14 cellular contexts compared by ENCODE assay signal in genomic region chr6:128696651-128697391, GRCh38.
DNase-seq lines count a peak whose midpoint lies in the region; ATAC-seq and TF ChIP-seq lines count a peak whose summit lies in the region.
"Had no signal": no experiment of that assay in that cellular context is flagged by ENCODE, and none has a peak within 500 bp of the region (broad histone marks: within the 10 kb centered on the region; RNA-seq: fewer than 3 reads in every experiment).

No MANE protein-coding gene starts in this region.

- H3K4me3 ChIP-seq in cardiac fibroblast (replicated peaks in 1 of 2; ENCODE audit: low read depth in 2 of 2, low read length in 2 of 2) (no peak overlapping the region), mesenchymal stem cell (ENCODE audit: insufficient read depth in 1 of 2, low read depth in 1 of 2, low read length in 2 of 2) (no peak overlapping the region), left lung (no peak overlapping the region)
- H3K4me3 ChIP-seq: GM12878, smooth muscle cell had no signal

- no peaks in the 10 kb centered on the region for H3K4me1 ChIP-seq in mesenchymal stem cell (ENCODE audit: control insufficient read depth, insufficient read depth, low read depth, low read length)
- no peaks in the 10 kb centered on the region for H3K4me1 ChIP-seq in left lung

- H3K9me3 ChIP-seq in mesenchymal stem cell (ENCODE audit: control insufficient read depth, low read length): no peaks in the 10 kb centered on the region
- no peaks in the 10 kb centered on the region for H3K9me3 ChIP-seq in left lung

- ATAC-seq in left lung (no peak), HG03521 (IDR thresholded peaks at IDR 0.05; ENCODE audit: unreplicated experiment) (no peak)
- ATAC-seq: activated naive CD4-positive, alpha-beta T cell treated with anti-CD3 and anti-CD28 coated beads, Interleukin-2, amount 50 U/mL, for 72 hours; GM12878 had no signal

- H3K27ac ChIP-seq in mesenchymal stem cell (ENCODE audit: low read length, poor library complexity, severe bottlenecking): no peak overlapping the region
- H3K27ac ChIP-seq in left lung: no peak overlapping the region

- H3K36me3 ChIP-seq in mesenchymal stem cell (ENCODE audit: control insufficient read depth in 1 of 2, insufficient read depth in 2 of 2, low read depth in 1 of 2, low read length in 2 of 2): no peaks in the 10 kb centered on the region
- H3K36me3 ChIP-seq in left lung: no peaks in the 10 kb centered on the region

- H3K4ac ChIP-seq in mesenchymal stem cell (ENCODE audit: low read depth in 1 of 2, low read length in 2 of 2): no peak overlapping the region

- H2AK5ac ChIP-seq in mesenchymal stem cell (ENCODE audit: low read length, severe bottlenecking): peak overlapping the region; percentile 80

- H3K9ac ChIP-seq in mesenchymal stem cell (ENCODE audit: low read length): no peak overlapping the region

- H2BK15ac ChIP-seq in mesenchymal stem cell (ENCODE audit: low read depth, poor library complexity, severe bottlenecking): no peak overlapping the region

- TF ChIP-seq CTCF in cardiac fibroblast (IDR thresholded peaks at IDR 0.05; ENCODE audit: low read depth, low read length): no peak
- no peak for TF ChIP-seq CTCF in left lung (IDR thresholded peaks at IDR 0.05)

- no peak overlapping the region for H3K14ac ChIP-seq in mesenchymal stem cell (ENCODE audit: low read length in 2 of 2)

- DNase-seq in DMS 273 (lab: John Stamatoyannopoulos, UW; ENCODE audit: unreplicated experiment) (peak; percentile 14), NCI-H226 (peak; percentile 72), cardiac fibroblast (ENCODE audit: low read depth in 2 of 2) (peak; percentile 6 to 63), mesenchymal stem cell (peak; percentile 76), HuH-7.5 (ENCODE audit: low spot score) (no peak), left lung (no peak), SHP77 (lab: John Stamatoyannopoulos, UW) (no peak)
- DNase-seq: COR-L47, NCI-H1417, T1000 had no signal

- H4K91ac ChIP-seq in mesenchymal stem cell (ENCODE audit: low read length): no peak overlapping the region

- H4K8ac ChIP-seq in mesenchymal stem cell (ENCODE audit: low read length): no peak overlapping the region

- intact Hi-C loops in left lung (cut with DNase I): no loop called here

- peak overlapping the region in 1 of 2 experiments; percentile 66 for H2BK12ac ChIP-seq in mesenchymal stem cell (ENCODE audit: low read length in 2 of 2)

- H2BK120ac ChIP-seq in mesenchymal stem cell (ENCODE audit: low read depth, low read length): no peak overlapping the region

- H2BK5ac ChIP-seq in mesenchymal stem cell (ENCODE audit: low read depth, low read length, poor library complexity, severe bottlenecking): no peak overlapping the region

- no peak overlapping the region for H3K4me2 ChIP-seq in mesenchymal stem cell (ENCODE audit: low read length, poor library complexity, severe bottlenecking)
- H3K4me2 ChIP-seq: smooth muscle cell had no signal

- H2AFZ ChIP-seq in mesenchymal stem cell (ENCODE audit: low read depth, low read length): no peak overlapping the region

- H3K23ac ChIP-seq in mesenchymal stem cell (ENCODE audit: low read length in 2 of 2): no peak overlapping the region

- no peak overlapping the region for H3K18ac ChIP-seq in mesenchymal stem cell (ENCODE audit: low read depth in 1 of 2, low read length in 2 of 2)

- 45% methylated on average over 2 of the region's 6 CpGs for WGBS in mesenchymal stem cell

- H3K79me1 ChIP-seq in mesenchymal stem cell (replicated peaks; ENCODE audit: low read length, poor library complexity, severe bottlenecking): no peaks in the 10 kb centered on the region

- H3K27me3 ChIP-seq in mesenchymal stem cell (ENCODE audit: control insufficient read depth in 1 of 2, insufficient read depth in 1 of 2, low read length in 2 of 2) (no peaks in the 10 kb centered on the region), left lung (no peaks in the 10 kb centered on the region)

Comparison
In these comparisons a context has a peak if more than half of its experiments do, and no peak if none do; other contexts are left out.
1. DNase-seq: peak in DMS 273 (single experiment), NCI-H226 (single experiment), cardiac fibroblast (2 of 2) and mesenchymal stem cell (single experiment); none in HuH-7.5 (single experiment), left lung (0 of 2) and SHP77 (0 of 2).